8 cellular contexts compared by ENCODE assay signal in the genomic region with DNA sequence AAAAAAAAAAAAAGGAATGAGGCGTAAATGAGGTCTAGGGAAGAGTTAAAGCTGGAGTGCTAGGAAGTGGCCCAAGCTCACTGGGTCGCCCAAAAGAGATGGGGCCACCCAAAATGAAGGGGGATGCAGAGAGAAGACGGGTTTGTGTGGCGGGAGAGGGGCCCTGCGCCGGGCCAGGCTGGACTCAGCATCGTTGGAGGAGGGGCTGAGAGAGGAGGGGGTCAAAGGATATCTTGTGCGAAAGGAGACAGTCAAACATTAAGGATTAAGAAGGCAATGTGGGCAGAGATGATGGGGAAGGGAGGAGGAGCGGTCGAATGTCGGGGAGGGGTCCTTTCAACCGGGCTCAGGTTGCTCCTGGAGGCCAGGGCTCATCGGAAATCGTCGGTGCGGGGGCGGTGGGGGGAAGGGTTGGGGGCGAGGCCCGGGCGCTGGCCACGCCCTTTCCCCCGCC. TPM values are rescaled to one million over a fixed set of nuclear protein-coding genes. Genes with fewer than 3 reads are reported as not detected.
DNase-seq lines count a peak whose midpoint lies in the region; ATAC-seq lines count a peak whose summit lies in the region.

No MANE protein-coding gene starts in this region.

- no peak for ATAC-seq in activated T-helper 17 cell treated with anti-CD3 and anti-CD28 coated beads, Interleukin-2, amount 50 U/mL, for 72 hours (replicated peaks)
- no peak for ATAC-seq in HG02642 (IDR thresholded peaks at IDR 0.05; ENCODE audit: poor library complexity, unreplicated experiment)

- H3K9me3 ChIP-seq in iPS-18c (ENCODE audit: control insufficient read depth, insufficient read depth, low read length) = no peaks in the 10 kb centered on the region

- peak; percentile 88 for DNase-seq in SHP77 treated with DMSO at 0.1 percent for 48 hours (lab: John Stamatoyannopoulos, UW)
- no peak for DNase-seq in SHP77 (lab: John Stamatoyannopoulos, UW)
- DNase-seq in substantia nigra (lab: John Stamatoyannopoulos, UW) = peak in 1 of 49 donors; percentile 73
- no peak for DNase-seq in midbrain (lab: John Stamatoyannopoulos, UW)
- DNase-seq in D341Med (ENCODE audit: low spot score) = no peak

- no peaks in the 10 kb centered on the region for H3K9me3 Mint-ChIP-seq in activated T-helper 17 cell treated with anti-CD3 and anti-CD28 coated beads, Interleukin-2, amount 50 U/mL, for 72 hours

- peaks cover 10% of the 10 kb centered on the region for H3K36me3 Mint-ChIP-seq in activated T-helper 17 cell treated with anti-CD3 and anti-CD28 coated beads, Interleukin-2, amount 50 U/mL, for 72 hours (ENCODE audit: low read depth)

- peak overlapping the region; percentile 88 for H3K27ac ChIP-seq in substantia nigra (ENCODE audit: low read depth, low read length, poor library complexity, severe bottlenecking)

- no peaks in the 10 kb centered on the region for H3K27me3 Mint-ChIP-seq in activated T-helper 17 cell treated with anti-CD3 and anti-CD28 coated beads, Interleukin-2, amount 50 U/mL, for 72 hours

- H3K4me3 Mint-ChIP-seq in activated T-helper 17 cell treated with anti-CD3 and anti-CD28 coated beads, Interleukin-2, amount 50 U/mL, for 72 hours = peak overlapping the region; percentile 84

- peaks cover 13% of the 10 kb centered on the region for H3K4me1 Mint-ChIP-seq in activated T-helper 17 cell treated with anti-CD3 and anti-CD28 coated beads, Interleukin-2, amount 50 U/mL, for 72 hours

- peak overlapping the region; percentile 91 for H3K27ac Mint-ChIP-seq in activated T-helper 17 cell treated with anti-CD3 and anti-CD28 coated beads, Interleukin-2, amount 50 U/mL, for 72 hours

- H3K4me3 ChIP-seq in iPS-18c (ENCODE audit: insufficient read depth, low read depth, low read length) = peak overlapping the region; percentile 43; the same call in 1 of the 2 replicates

RNA-seq across cellular contexts. Expression of a gene that starts 0.8 kb away (rescaled TPM):
- total RNA-seq in activated T-helper 17 cell treated with anti-CD3 and anti-CD28 coated beads, Interleukin-2, amount 50 U/mL, for 72 hours = 10 to 100 TPM; 32.7 to 62.1 TPM

RNA-seq across cellular contexts. Expression of a gene that starts 22.3 kb away (rescaled TPM):
- total RNA-seq in activated T-helper 17 cell treated with anti-CD3 and anti-CD28 coated beads, Interleukin-2, amount 50 U/mL, for 72 hours = 1 to 10 TPM in 1 of 2 donors, under 1 TPM in 1; 0.48 to 1.7 TPM

RNA-seq across cellular contexts. Expression of a gene that starts 34.5 kb away (rescaled TPM):
- total RNA-seq in activated T-helper 17 cell treated with anti-CD3 and anti-CD28 coated beads, Interleukin-2, amount 50 U/mL, for 72 hours = 10 to 100 TPM; 17.6 to 20.2 TPM

RNA-seq across cellular contexts. Expression of a gene that starts 57.9 kb away (rescaled TPM):
- 10 to 100 TPM; 28.4 to 29.6 TPM for total RNA-seq in activated T-helper 17 cell treated with anti-CD3 and anti-CD28 coated beads, Interleukin-2, amount 50 U/mL, for 72 hours

RNA-seq across cellular contexts. Expression of a gene that starts 58.1 kb away (rescaled TPM):
- 10 to 100 TPM; 20.7 to 21.4 TPM for total RNA-seq in activated T-helper 17 cell treated with anti-CD3 and anti-CD28 coated beads, Interleukin-2, amount 50 U/mL, for 72 hours
